ENCODE assay signal across 8 cellular contexts in genomic region chr20:32742322-32743236, GRCh38.
DNase-seq lines count a peak whose midpoint lies in the region; ATAC-seq, FAIRE-seq and TF ChIP-seq lines count a peak whose summit lies in the region.

No MANE protein-coding gene starts in this region.

- peak; percentile 79 for DNase-seq in RWPE2 (ENCODE audit: low spot score)
- DNase-seq in NCI-H187 treated with DMSO at 0.1 percent for 48 hours (lab: John Stamatoyannopoulos, UW), result no peak
- DNase-seq in urothelium cell line (ENCODE audit: low spot score), result no peak

- peak overlapping the region; percentile 75 to 77 for H3K9ac ChIP-seq in duodenal mucosa (ENCODE audit: low read depth in 1 of 2, low read length in 2 of 2)

- H3K4me3 ChIP-seq in RWPE2 (ENCODE audit: severe bottlenecking) (peak overlapping the region; percentile 51), duodenal mucosa (ENCODE audit: low read depth in 1 of 2, low read length in 2 of 2) (peak overlapping the region; percentile 84 to 85), muscle layer of duodenum (ENCODE audit: low read depth in 1 of 2, low read length in 2 of 2) (peak overlapping the region; percentile 81 to 84)

- peaks cover 22% of the 10 kb centered on the region for H3K4me1 ChIP-seq in RWPE2 (ENCODE audit: insufficient read depth, poor library complexity, severe bottlenecking)
- peaks cover 8 to 14% of the 10 kb centered on the region in 2 donors for H3K4me1 ChIP-seq in duodenal mucosa (ENCODE audit: control insufficient read depth in 1 of 2, insufficient read depth in 2 of 2, low read length in 2 of 2)
- H3K4me1 ChIP-seq in muscle layer of duodenum (ENCODE audit: control insufficient read depth in 1 of 2, insufficient read depth in 2 of 2, low read length in 2 of 2), result peaks cover 0 to 13% of the 10 kb centered on the region in 2 donors

- peak; percentile 11 for ATAC-seq in GM19438 (IDR thresholded peaks at IDR 0.05; ENCODE audit: low read depth, unreplicated experiment)
- ATAC-seq in RWPE2 (ENCODE audit: low read depth), result peak; percentile 42
- ATAC-seq in HG02970 (IDR thresholded peaks at IDR 0.05; ENCODE audit: low FRiP score, unreplicated experiment), result no peak
- ATAC-seq in GM19324 (IDR thresholded peaks at IDR 0.05; ENCODE audit: low FRiP score, unreplicated experiment), result no peak

- no peak for TF ChIP-seq CTCF in RWPE2 (IDR thresholded peaks at IDR 0.05; ENCODE audit: poor library complexity, severe bottlenecking)

- no peaks in the 10 kb centered on the region for H3K36me3 ChIP-seq in RWPE2 (ENCODE audit: low read depth)
- H3K36me3 ChIP-seq in duodenal mucosa (ENCODE audit: control insufficient read depth in 1 of 2, insufficient read depth in 2 of 2, low read length in 2 of 2), result no peaks in the 10 kb centered on the region
- no peaks in the 10 kb centered on the region for H3K36me3 ChIP-seq in muscle layer of duodenum (ENCODE audit: control insufficient read depth in 1 of 2, insufficient read depth in 2 of 2, low read length in 2 of 2)

- H3K27ac ChIP-seq in RWPE2 (ENCODE audit: poor library complexity, severe bottlenecking), result peak overlapping the region; percentile 9
- peak overlapping the region; percentile 31 for H3K27ac ChIP-seq in duodenal mucosa (ENCODE audit: low read depth, low read length)
- H3K27ac ChIP-seq in muscle layer of duodenum (ENCODE audit: low read length), result peak overlapping the region; percentile 72

- no peaks in the 10 kb centered on the region for H3K9me3 ChIP-seq in RWPE2 (ENCODE audit: severe bottlenecking)
- no peaks in the 10 kb centered on the region for H3K9me3 ChIP-seq in duodenal mucosa (ENCODE audit: control insufficient read depth in 1 of 2, low read length in 2 of 2)
- H3K9me3 ChIP-seq in muscle layer of duodenum (ENCODE audit: control insufficient read depth in 1 of 2, low read length in 2 of 2), result no peaks in the 10 kb centered on the region

- FAIRE-seq in urothelium cell line (lab: Jason Lieb, UNC), result no peak

- no peaks in the 10 kb centered on the region for H3K27me3 ChIP-seq in RWPE2 (ENCODE audit: insufficient read depth, poor library complexity, severe bottlenecking)
- H3K27me3 ChIP-seq in duodenal mucosa (ENCODE audit: control insufficient read depth in 1 of 2, insufficient read depth in 2 of 2, low read length in 2 of 2), result no peaks in the 10 kb centered on the region
- H3K27me3 ChIP-seq in muscle layer of duodenum (ENCODE audit: low read depth, low read length), result no peaks in the 10 kb centered on the region

Comparison
In these comparisons a context has a peak if more than half of its experiments do, and no peak if none do; other contexts are left out.
1. ATAC-seq: peak in GM19438 (single experiment) and RWPE2 (single experiment); none in HG02970 (single experiment) and GM19324 (single experiment).
2. H3K27ac ChIP-seq: peak in every context shown above with its lines; median percentile 72 in muscle layer of duodenum; 31 in duodenal mucosa; 9 in RWPE2.
3. Peak in every context shown above with its lines, with median percentiles within 50 percentile points of each other: H3K4me3 ChIP-seq.